In genomic region chr20:16097788-16098187, GRCh38 we compare ENCODE assay signal across 28 cellular contexts.
"Had no signal": no experiment of that assay in that cellular context is flagged by ENCODE, and none has a peak within 500 bp of the region (broad histone marks: within the 10 kb centered on the region; RNA-seq: fewer than 3 reads in every experiment).

No MANE protein-coding gene starts in this region.

- H3K4me1 ChIP-seq: suprapubic skin, testis, tibial artery, transverse colon, upper lobe of right lung, uterus, vagina had no signal

- H3K4me3 ChIP-seq: stomach, suprapubic skin, testis, thoracic aorta, thyroid gland, tibial artery, tibial nerve, transverse colon, upper lobe of right lung, uterus, vagina had no signal

- H3K9me3 Mint-ChIP-seq: stimulated activated memory B cell treated with anti-CD40 and anti-IgM and Interleukin-4, amounts not matched to agents 10 μg/mL and 1 μg/mL and 100 μg/mL, for 72 hours; stimulated activated naive CD8-positive, alpha-beta T cell treated with anti-CD3 and anti-CD28 coated beads, Interleukin-15, Interleukin-2, amounts not matched to agents 100 ng/mL and 50 ng/mL, for 24 hours had no signal

- H3K36me3 ChIP-seq: stomach, suprapubic skin, thoracic aorta, thyroid gland, tibial artery, tibial nerve, transverse colon, upper lobe of right lung, uterus, vagina had no signal

- ATAC-seq: stimulated activated effector memory CD8-positive, alpha-beta T cell treated with anti-CD3 and anti-CD28 coated beads, Interleukin-12 subunit alpha, Interleukin-12 subunit beta, amount 100 ng/mL, for 72 hours; stimulated activated memory B cell treated with anti-CD40 and anti-IgM and Interleukin-4, amounts not matched to agents 10 μg/mL and 1 μg/mL and 100 μg/mL, for 72 hours; stimulated activated naive CD8-positive, alpha-beta T cell treated with anti-CD3 and anti-CD28 coated beads, Interleukin-15, amount 100 ng/mL, for 72 hours; stimulated activated naive CD8-positive, alpha-beta T cell treated with anti-CD3 and anti-CD28 coated beads, Interleukin-15, Interleukin-2, amounts not matched to agents 100 U/mL and 50 U/mL, for 24 hours; upper lobe of right lung had no signal

- H3K9me3 ChIP-seq: stomach, suprapubic skin, testis, thoracic aorta, thyroid gland, tibial artery, tibial nerve, transverse colon, upper lobe of right lung, uterus, vagina had no signal

- FAIRE-seq: urothelium cell line had no signal

- H3K4me1 Mint-ChIP-seq: stimulated activated effector memory CD8-positive, alpha-beta T cell treated with anti-CD3 and anti-CD28 coated beads, Interleukin-12 subunit alpha, Interleukin-12 subunit beta, amount 100 ng/mL, for 72 hours; stimulated activated naive CD8-positive, alpha-beta T cell treated with anti-CD3 and anti-CD28 coated beads, Interleukin-15, amount 100 ng/mL, for 72 hours had no signal

- H3K27me3 Mint-ChIP-seq: stimulated activated memory B cell treated with anti-CD40 and anti-IgM and Interleukin-4, amounts not matched to agents 10 μg/mL and 1 μg/mL and 100 μg/mL, for 72 hours; stimulated activated naive CD8-positive, alpha-beta T cell treated with anti-CD3 and anti-CD28 coated beads, Interleukin-15, amount 100 ng/mL, for 72 hours; stimulated activated naive CD8-positive, alpha-beta T cell treated with anti-CD3 and anti-CD28 coated beads, Interleukin-15, Interleukin-2, amounts not matched to agents 100 ng/mL and 50 ng/mL, for 24 hours; type B pancreatic cell had no signal

- H3K27ac ChIP-seq: stomach, suprapubic skin, testis, thoracic aorta, thyroid gland, tibial artery, tibial nerve, transverse colon, upper lobe of right lung, uterus, vagina had no signal

- H3K27me3 ChIP-seq: stomach, suprapubic skin, testis, thyroid gland, tibial artery, tibial nerve, transverse colon, upper lobe of right lung, uterus, vagina had no signal

- H3K36me3 Mint-ChIP-seq: stimulated activated memory B cell treated with anti-CD40 and anti-IgM and Interleukin-4, amounts not matched to agents 10 μg/mL and 1 μg/mL and 100 μg/mL, for 72 hours; type B pancreatic cell had no signal

- H3K27ac Mint-ChIP-seq: stimulated activated effector memory CD8-positive, alpha-beta T cell treated with anti-CD3 and anti-CD28 coated beads, Interleukin-12 subunit alpha, Interleukin-12 subunit beta, amount 100 ng/mL, for 72 hours; stimulated activated memory B cell treated with anti-CD40 and anti-IgM and Interleukin-4, amounts not matched to agents 10 μg/mL and 1 μg/mL and 100 μg/mL, for 72 hours; stimulated activated naive CD8-positive, alpha-beta T cell treated with anti-CD3 and anti-CD28 coated beads, Interleukin-15, amount 100 ng/mL, for 72 hours; stimulated activated naive CD8-positive, alpha-beta T cell treated with anti-CD3 and anti-CD28 coated beads, Interleukin-15, Interleukin-2, amounts not matched to agents 100 ng/mL and 50 ng/mL, for 24 hours; type B pancreatic cell had no signal

- H3K4me3 Mint-ChIP-seq: stimulated activated effector memory CD8-positive, alpha-beta T cell treated with anti-CD3 and anti-CD28 coated beads, Interleukin-12 subunit alpha, Interleukin-12 subunit beta, amount 100 ng/mL, for 72 hours; stimulated activated memory B cell treated with anti-CD40 and anti-IgM and Interleukin-4, amounts not matched to agents 10 μg/mL and 1 μg/mL and 100 μg/mL, for 72 hours; stimulated activated naive CD8-positive, alpha-beta T cell treated with anti-CD3 and anti-CD28 coated beads, Interleukin-15, amount 100 ng/mL, for 72 hours; stimulated activated naive CD8-positive, alpha-beta T cell treated with anti-CD3 and anti-CD28 coated beads, Interleukin-15, Interleukin-2, amounts not matched to agents 100 ng/mL and 50 ng/mL, for 24 hours; type B pancreatic cell had no signal

- DNase-seq: stimulated activated CD4-positive, alpha-beta T cell treated with anti-CD3 and anti-CD28 coated beads, Interleukin-2, amount 100 ng/mL, for 24 hours; stimulated activated CD4-positive, alpha-beta T cell treated with anti-CD3 and anti-CD28 coated beads, Interleukin-2, amount 100 ng/mL, for 48 hours; stimulated activated CD4-positive, alpha-beta T cell treated with anti-CD3 and anti-CD28 coated beads, Interleukin-4, amount 100 ng/mL, for 1 hour; stimulated activated CD4-positive, alpha-beta T cell treated with anti-CD3 and anti-CD28 coated beads, Interleukin-4, amount 100 ng/mL, for 24 hours; stimulated activated CD4-positive, alpha-beta T cell treated with anti-CD3 and anti-CD28 coated beads, Interleukin-4, amount 100 ng/mL, for 4 hours; stimulated activated CD8-positive, alpha-beta memory T cell treated with anti-CD3 and anti-CD28 coated beads, Interleukin-4, amount 100 ng/mL, for 48 hours; stimulated activated naive CD4-positive, alpha-beta T cell; stimulated activated naive CD4-positive, alpha-beta T cell treated with Interleukin-2 at 50 U/mL for 16 hours; stimulated activated naive CD8-positive, alpha-beta T cell treated with anti-CD3 and anti-CD28 coated beads, Interleukin-15, amount 100 ng/mL, for 72 hours; stimulated activated naive CD8-positive, alpha-beta T cell treated with anti-CD3 and anti-CD28 coated beads, Interleukin-15, Interleukin-2, amounts not matched to agents 100 U/mL and 50 U/mL, for 24 hours; stomach; substantia nigra; testis; thyroid gland; tibial artery; transverse colon; trophoblast cell; upper lobe of right lung; uterus had no signal
